Comparison of ENCODE assay signal across 21 cellular contexts in the genomic region with DNA sequence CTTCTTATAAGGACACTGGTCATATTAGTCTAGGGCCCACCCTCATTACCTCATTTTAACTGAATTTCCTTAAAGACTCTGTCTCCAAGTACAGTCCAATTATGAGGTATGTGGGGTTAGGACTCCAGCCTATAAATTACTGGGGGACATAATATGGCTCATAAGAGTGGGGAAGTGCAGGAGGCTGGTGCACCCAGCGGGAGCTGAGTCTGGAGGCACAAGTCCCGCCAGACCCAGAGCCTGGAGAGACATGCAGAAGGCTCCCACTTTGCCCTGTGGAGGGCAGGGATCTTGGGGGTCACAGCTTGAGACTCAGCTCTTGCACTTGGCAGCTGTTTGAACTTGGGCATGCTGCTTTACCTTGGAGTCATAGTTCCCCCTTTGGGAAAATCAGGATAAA.
A peak's percentile ranks its signal among the peaks of the same experiment; 100 is the strongest.
DNase-seq lines count a peak whose midpoint lies in the region; ATAC-seq and TF ChIP-seq lines count a peak whose summit lies in the region.
"Had no signal": no experiment of that assay in that cellular context is flagged by ENCODE, and none has a peak within 500 bp of the region (broad histone marks: within the 10 kb centered on the region; RNA-seq: fewer than 3 reads in every experiment).

No MANE protein-coding gene starts in this region.

- H3K27me3 ChIP-seq in osteoblast (ENCODE audit: insufficient read depth, low read length), result no peaks in the 10 kb centered on the region
- H3K27me3 ChIP-seq in neuronal stem cell (ENCODE audit: control insufficient read depth in 3 of 3, insufficient read depth in 3 of 3, low read depth in 1 of 3, low read length in 3 of 3), result no peaks in the 10 kb centered on the region
- H3K27me3 ChIP-seq: BE2C; BLaER1 treated with 17β-estradiol and CSF1 and Interleukin-3, amounts not matched to agents 10 nM and 100 nM had no signal

- H2AFZ ChIP-seq in osteoblast (ENCODE audit: low read length), result no peak overlapping the region
- no peak overlapping the region for H2AFZ ChIP-seq in neuronal stem cell (ENCODE audit: low read length)

- H3K14ac ChIP-seq in neuronal stem cell (ENCODE audit: low read length), result no peak overlapping the region

- intact Hi-C loops in CD14-positive monocyte (cut with micrococcal nuclease), result loop anchor here in 1 of 2 donors (5.0 kb wide), 1 partner anchor 82 kb away; no protein-coding TSS in a partner anchor

- peaks cover 4% of the 10 kb centered on the region in 2 donors for H3K36me3 Mint-ChIP-seq in CD14-positive monocyte
- no peaks in the 10 kb centered on the region for H3K36me3 Mint-ChIP-seq in activated naive CD4-positive, alpha-beta T cell treated with anti-CD3 and anti-CD28 coated beads, Interleukin-2, amount 10 ng/mL, durations not matched to agents 7 days and 5 days
- H3K36me3 Mint-ChIP-seq: CD4-positive, alpha-beta memory T cell had no signal

- no peaks in the 10 kb centered on the region for H3K9me3 ChIP-seq in HEK293 (ENCODE audit: control insufficient read depth, insufficient read depth, low read depth, low read length)
- no peaks in the 10 kb centered on the region for H3K9me3 ChIP-seq in osteoblast (ENCODE audit: low read depth, low read length)
- no peaks in the 10 kb centered on the region for H3K9me3 ChIP-seq in neuronal stem cell (replicated peaks in 1 of 2; ENCODE audit: control insufficient read depth in 2 of 2, insufficient read depth in 1 of 2, low read depth in 1 of 2, low read length in 2 of 2)
- H3K9me3 ChIP-seq: A549; BE2C; BLaER1 treated with 17β-estradiol and CSF1 and Interleukin-3, amounts not matched to agents 10 nM and 100 nM had no signal

- DNase-seq in CD14-positive monocyte (ENCODE audit: low spot score) (no peak), islet precursor cell (peak; percentile 27), osteoblast (ENCODE audit: insufficient read length, low spot score, missing footprints) (peak; percentile 75), neuronal stem cell (ENCODE audit: low spot score) (no peak)
- DNase-seq in activated naive CD4-positive, alpha-beta T cell treated with anti-CD3 and anti-CD28 coated beads, Interleukin-2, amount 10 ng/mL, durations not matched to agents 7 days and 5 days, result no peak
- DNase-seq: 8988T; ACHN; BE2C; Calu3; CD4-positive, alpha-beta memory T cell; COR-L47; DMS53; DMS79 treated with DMSO at 0.1 percent for 48 hours; GF-D8; GOT3; HCEC 1CT had no signal

- H3K4me1 ChIP-seq in HEK293 (ENCODE audit: control insufficient read depth, insufficient read depth, low read length) (no peaks in the 10 kb centered on the region), osteoblast (ENCODE audit: insufficient read depth, low read length) (no peaks in the 10 kb centered on the region), neuronal stem cell (ENCODE audit: control insufficient read depth in 2 of 2, insufficient read depth in 1 of 2, low read depth in 1 of 2, low read length in 2 of 2) (peaks cover 0 to 17% of the 10 kb centered on the region in 2 donors)
- H3K4me1 ChIP-seq: A549 had no signal

- no peaks in the 10 kb centered on the region for H4K20me1 ChIP-seq in osteoblast (ENCODE audit: insufficient read depth, low read length)
- H4K20me1 ChIP-seq: BLaER1 treated with 17β-estradiol and CSF1 and Interleukin-3, amounts not matched to agents 10 nM and 100 nM had no signal

- no peak overlapping the region for H3K4me3 ChIP-seq in HEK293 (ENCODE audit: low read depth, low read length)
- no peak overlapping the region for H3K4me3 ChIP-seq in osteoblast (ENCODE audit: insufficient read depth, low read length)
- H3K4me3 ChIP-seq in neuronal stem cell (ENCODE audit: low read length in 2 of 2), result no peak overlapping the region
- H3K4me3 ChIP-seq: A549; BLaER1 treated with 17β-estradiol and CSF1 and Interleukin-3, amounts not matched to agents 10 nM and 100 nM had no signal

- TF ChIP-seq CTCF in CD14-positive monocyte (IDR thresholded peaks at IDR 0.05), result no peak
- TF ChIP-seq CTCF in HEK293 (tag by site-specific recombination; IDR thresholded peaks at IDR 0.05), result no peak
- no peak for TF ChIP-seq CTCF in osteoblast (IDR thresholded peaks at IDR 0.05; ENCODE audit: extremely low read depth, low read depth, low read length)

- H2BK120ac ChIP-seq in neuronal stem cell (ENCODE audit: low read depth, low read length), result no peak overlapping the region

- H3K9ac ChIP-seq in neuronal stem cell (ENCODE audit: low read depth, low read length, poor library complexity), result no peak overlapping the region
- H3K9ac ChIP-seq: BLaER1 treated with 17β-estradiol and CSF1 and Interleukin-3, amounts not matched to agents 10 nM and 100 nM had no signal

- no peaks in the 10 kb centered on the region for H3K9me3 Mint-ChIP-seq in CD14-positive monocyte
- H3K9me3 Mint-ChIP-seq in activated naive CD4-positive, alpha-beta T cell treated with anti-CD3 and anti-CD28 coated beads, Interleukin-2, amount 10 ng/mL, durations not matched to agents 7 days and 5 days, result no peaks in the 10 kb centered on the region
- H3K9me3 Mint-ChIP-seq: CD4-positive, alpha-beta memory T cell had no signal

- no peaks in the 10 kb centered on the region for H3K79me2 ChIP-seq in osteoblast (ENCODE audit: insufficient read depth, low read length)

- CTCF ChIA-PET in HEK293 (lab: Yijun Ruan, JAX), result interaction anchor here (0.6 to 1.2 kb wide), 3 partner anchors 19 to 1555 kb away, joined by 3 to 4 read pairs (median 3); no protein-coding TSS in a partner anchor
- CTCF ChIA-PET in activated naive CD4-positive, alpha-beta T cell treated with anti-CD3 and anti-CD28 coated beads, Interleukin-2, amount 10 ng/mL, durations not matched to agents 7 days and 5 days (lab: Charles Lee), result no interaction called here

- no peak overlapping the region for H3K4me3 Mint-ChIP-seq in CD14-positive monocyte
- H3K4me3 Mint-ChIP-seq in activated naive CD4-positive, alpha-beta T cell treated with anti-CD3 and anti-CD28 coated beads, Interleukin-2, amount 10 ng/mL, durations not matched to agents 7 days and 5 days, result no peak overlapping the region
- H3K4me3 Mint-ChIP-seq: CD4-positive, alpha-beta memory T cell had no signal

- H4K91ac ChIP-seq in neuronal stem cell (ENCODE audit: low read depth, low read length, poor library complexity), result no peak overlapping the region

- H3K18ac ChIP-seq in neuronal stem cell (ENCODE audit: low read length), result no peak overlapping the region

- WGBS in neuronal stem cell (ENCODE audit: extremely low coverage in 2 of 2, insufficient read length in 2 of 2, insufficient replicate concordance in 1 of 2), 2 donors, result no CpG with 5 or more reads among the region's 2 CpGs

- H3K4me1 Mint-ChIP-seq in CD14-positive monocyte, result peaks cover 78% of the 10 kb centered on the region
- peaks cover 2% of the 10 kb centered on the region for H3K4me1 Mint-ChIP-seq in activated naive CD4-positive, alpha-beta T cell treated with anti-CD3 and anti-CD28 coated beads, Interleukin-2, amount 10 ng/mL, durations not matched to agents 7 days and 5 days

- no peaks in the 10 kb centered on the region for H3K27me3 Mint-ChIP-seq in CD14-positive monocyte (ENCODE audit: low read depth in 3 of 3)
- H3K27me3 Mint-ChIP-seq in activated naive CD4-positive, alpha-beta T cell treated with anti-CD3 and anti-CD28 coated beads, Interleukin-2, amount 10 ng/mL, durations not matched to agents 7 days and 5 days, result no peaks in the 10 kb centered on the region
- H3K27me3 Mint-ChIP-seq: CD4-positive, alpha-beta memory T cell had no signal

- no peak overlapping the region for H2AK5ac ChIP-seq in neuronal stem cell (ENCODE audit: low read depth, low read length)

- no peaks in the 10 kb centered on the region for H3K79me1 ChIP-seq in neuronal stem cell (ENCODE audit: low read depth, low read length)

- peak overlapping the region in 6 of 7 donors; percentile 5 to 83 (median 46) for H3K27ac Mint-ChIP-seq in CD14-positive monocyte
- no peak overlapping the region for H3K27ac Mint-ChIP-seq in activated naive CD4-positive, alpha-beta T cell treated with anti-CD3 and anti-CD28 coated beads, Interleukin-2, amount 10 ng/mL, durations not matched to agents 7 days and 5 days

- no peak for ATAC-seq in HG02973 (IDR thresholded peaks at IDR 0.05; ENCODE audit: unreplicated experiment)
- ATAC-seq in GM19351 (IDR thresholded peaks at IDR 0.05; ENCODE audit: unreplicated experiment), result no peak
- ATAC-seq: A549 had no signal

- H3K4ac ChIP-seq in neuronal stem cell (ENCODE audit: low read length), result no peak overlapping the region

- no peak overlapping the region for H2BK12ac ChIP-seq in neuronal stem cell (ENCODE audit: low read length)

- no peak overlapping the region for H2BK5ac ChIP-seq in neuronal stem cell (ENCODE audit: low read length)

- H3K36me3 ChIP-seq in HEK293 (ENCODE audit: control insufficient read depth in 2 of 2, insufficient read depth in 1 of 2, low read length in 2 of 2) (no peaks in the 10 kb centered on the region), osteoblast (ENCODE audit: insufficient read depth, low read length) (no peaks in the 10 kb centered on the region), neuronal stem cell (replicated peaks in 1 of 2; ENCODE audit: control insufficient read depth in 2 of 2, insufficient read depth in 2 of 2, low read length in 2 of 2) (no peaks in the 10 kb centered on the region)
- H3K36me3 ChIP-seq: BE2C; BLaER1 treated with 17β-estradiol and CSF1 and Interleukin-3, amounts not matched to agents 10 nM and 100 nM had no signal

- H3K4me2 ChIP-seq in osteoblast (ENCODE audit: insufficient read depth, low read length) (no peak overlapping the region), neuronal stem cell (ENCODE audit: insufficient read depth, low read length, poor library complexity, severe bottlenecking) (no peak overlapping the region)
- H3K4me2 ChIP-seq: A549 had no signal

- no peak overlapping the region for H4K8ac ChIP-seq in neuronal stem cell (ENCODE audit: low read depth, low read length)

- no peak overlapping the region for H2BK15ac ChIP-seq in neuronal stem cell (ENCODE audit: low read length)

- H3K23ac ChIP-seq in neuronal stem cell (ENCODE audit: low read depth, low read length, poor library complexity), result no peak overlapping the region

- POLR2A ChIA-PET in HEK293 (lab: Yijun Ruan, JAX), result no interaction called here

- H3K27ac ChIP-seq in HEK293 (ENCODE audit: extremely low read depth, low read depth, low read length), result no peak overlapping the region
- no peak overlapping the region for H3K27ac ChIP-seq in osteoblast (ENCODE audit: low read depth, low read length)
- no peak overlapping the region for H3K27ac ChIP-seq in neuronal stem cell (replicated peaks; ENCODE audit: low read length)
- H3K27ac ChIP-seq: A549 had no signal

TF ChIP-seq in HEK293, 187 proteins besides CTCF, POLR2A, EP300 and RAD21 (continues in another document):
- TF ChIP-seq ZIC2 (tag by site-specific recombination; IDR thresholded peaks at IDR 0.05) (0 out of 2 replicates have a peak, but pooled peaks have one; percentile 10), MEIS1 (CRISPR knock-in tag; IDR thresholded peaks at IDR 0.05; ENCODE audit: borderline replicate concordance) (no peak), ZNF423 (tag by site-specific recombination; IDR thresholded peaks at IDR 0.05) (no peak)

Comparison
In these comparisons a context has a peak if more than half of its experiments do, and no peak if none do; other contexts are left out.
1. DNase-seq: peak in islet precursor cell (single experiment) and osteoblast (single experiment); none in CD14-positive monocyte (single experiment), activated naive CD4-positive, alpha-beta T cell treated with anti-CD3 and anti-CD28 coated beads, Interleukin-2, amount 10 ng/mL, durations not matched to agents 7 days and 5 days (single experiment) and neuronal stem cell (single experiment).